ENCODE assay signal across 29 cellular contexts in the genomic region with DNA sequence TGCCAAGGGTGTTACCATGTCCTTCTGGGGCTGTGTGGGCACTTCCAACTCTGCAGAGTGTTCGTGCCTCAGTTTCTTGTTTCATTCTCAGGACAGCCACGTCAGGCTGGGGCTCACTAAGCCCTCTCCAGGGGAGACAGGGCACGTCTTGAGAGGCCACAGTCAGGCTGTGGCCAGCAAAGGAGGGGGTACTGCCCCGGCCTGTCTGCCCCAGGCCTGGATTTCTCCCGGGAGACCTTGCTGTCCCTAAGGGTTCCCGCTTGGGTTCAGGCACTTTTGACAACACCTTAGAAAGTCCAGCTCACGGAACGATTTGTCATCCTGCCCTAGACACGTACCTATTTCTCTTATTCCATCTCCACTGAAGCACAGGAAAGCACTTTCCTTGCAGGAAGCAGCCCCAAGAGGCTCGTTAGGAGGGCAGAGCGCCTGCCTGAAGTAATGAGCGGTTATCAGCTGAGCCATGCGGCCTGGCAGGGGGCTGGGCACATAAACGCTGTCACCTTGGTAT.
DNase-seq lines count a peak whose midpoint lies in the region; ATAC-seq and TF ChIP-seq lines count a peak whose summit lies in the region.
"Had no signal": no experiment of that assay in that cellular context is flagged by ENCODE, and none has a peak within 500 bp of the region (broad histone marks: within the 10 kb centered on the region; RNA-seq: fewer than 3 reads in every experiment).

No MANE protein-coding gene starts in this region.

- H2AFZ ChIP-seq in neural cell (ENCODE audit: low read depth, low read length): no peak overlapping the region
- H2AFZ ChIP-seq: parathyroid adenoma had no signal

- no peaks in the 10 kb centered on the region for H3K9me2 ChIP-seq in neural cell (ENCODE audit: insufficient read depth, low read length)

- no peak for TF ChIP-seq EP300 in neural cell (conservative IDR thresholded peaks at IDR 0.05; ENCODE audit: poor library complexity, severe bottlenecking)

- no peak for TF ChIP-seq RAD21 in neural cell (conservative IDR thresholded peaks at IDR 0.05)

- H3F3A ChIP-seq in neural cell (ENCODE audit: insufficient read depth, low read length, poor library complexity, severe bottlenecking): no peaks in the 10 kb centered on the region

- ATAC-seq in esophagus mucosa: no peak
- ATAC-seq: activated CD8-positive, alpha-beta T cell treated with anti-CD3 and anti-CD28 coated beads for 36 hours; GM12878; left colon had no signal

- H3K9ac ChIP-seq in neural cell (ENCODE audit: low read length): no peak overlapping the region
- H3K9ac ChIP-seq: parathyroid adenoma had no signal

- no peak overlapping the region for H3K4me2 ChIP-seq in neural cell (ENCODE audit: low read length)
- H3K4me2 ChIP-seq: smooth muscle cell had no signal

- peak overlapping the region; percentile 8 for H3K27ac ChIP-seq in neural cell (ENCODE audit: low read length)
- H3K27ac ChIP-seq: ascending aorta, cardiac muscle cell, colonic mucosa, epithelial cell of prostate, HL-60, parathyroid adenoma, Peyer's patch, uterus had no signal

- no peak overlapping the region for H3K4me3 ChIP-seq in neural cell (ENCODE audit: low read length)
- H3K4me3 ChIP-seq: ascending aorta, cardiac muscle cell, colonic mucosa, GM12878, Peyer's patch, smooth muscle cell, uterus had no signal

- no peaks in the 10 kb centered on the region for H3K79me2 ChIP-seq in neural cell (replicated peaks; ENCODE audit: insufficient read depth, low read length)
- H3K79me2 ChIP-seq: parathyroid adenoma had no signal

- no peaks in the 10 kb centered on the region for H3K9me3 ChIP-seq in neural cell (ENCODE audit: low read length)
- H3K9me3 ChIP-seq: ascending aorta, colonic mucosa, Peyer's patch, uterus had no signal

- DNase-seq in NCI-H1092 treated with DMSO at 0.1 percent for 48 hours (lab: John Stamatoyannopoulos, UW): peak; percentile 55
- DNase-seq in NCI-H1092 (lab: John Stamatoyannopoulos, UW): no peak
- DNase-seq in 8988T: peak; percentile 2
- DNase-seq in NCI-H1436 treated with DMSO at 0.1 percent for 48 hours (lab: John Stamatoyannopoulos, UW): peak; percentile 2
- no peak for DNase-seq in NCI-H345 (lab: John Stamatoyannopoulos, UW)
- DNase-seq in GM03348 (ENCODE audit: low spot score): no peak
- DNase-seq: activated CD8-positive, alpha-beta T cell treated with anti-CD3 and anti-CD28 coated beads for 36 hours; activated gamma-delta T cell treated with Interleukin-2 at 50 U/mL for 16 hours; activated naive CD8-positive, alpha-beta T cell treated with anti-CD3 and anti-CD28 coated beads, Interleukin-2, amount 10 ng/mL, durations not matched to agents 7 days and 5 days; CD4-positive, CD25-positive, alpha-beta regulatory T cell; colonic mucosa; effector memory CD4-positive, alpha-beta T cell; KBM-7; left colon; mammary epithelial cell; SIG-M5; stimulated activated CD4-positive, alpha-beta T cell treated with anti-CD3 and anti-CD28 coated beads, Interleukin-1b, Interleukin-23, amount 100 ng/mL, for 48 hours; stimulated activated naive CD4-positive, alpha-beta T cell treated with Interleukin-2 at 50 U/mL for 16 hours had no signal

- no peaks in the 10 kb centered on the region for H4K20me1 ChIP-seq in neural cell (ENCODE audit: insufficient read depth)

- no peak for TF ChIP-seq CTCF in neural cell (IDR thresholded peaks at IDR 0.05; ENCODE audit: poor library complexity, severe bottlenecking)

- no peaks in the 10 kb centered on the region for H3K36me3 ChIP-seq in neural cell (ENCODE audit: insufficient read depth, low read length)
- H3K36me3 ChIP-seq: ascending aorta, cardiac muscle cell, colonic mucosa, Peyer's patch, uterus had no signal

- H3K27me3 ChIP-seq in neural cell (ENCODE audit: insufficient read depth, low read depth, low read length): no peaks in the 10 kb centered on the region
- H3K27me3 ChIP-seq: ascending aorta, cardiac muscle cell, colonic mucosa, Peyer's patch, uterus had no signal

TF ChIP-seq in neural cell, 6 proteins besides CTCF, POLR2A, EP300 and RAD21:
- peak; percentile 42 for TF ChIP-seq POLR2AphosphoS5 (IDR thresholded peaks at IDR 0.05)
- TF ChIP-seq MXI1 (conservative IDR thresholded peaks at IDR 0.05; ENCODE audit: poor library complexity, severe bottlenecking): no peak

Comparison
In these comparisons a context has a peak if more than half of its experiments do, and no peak if none do; other contexts are left out.
1. DNase-seq: peak in NCI-H1092 treated with DMSO at 0.1 percent for 48 hours (single experiment), 8988T (single experiment) and NCI-H1436 treated with DMSO at 0.1 percent for 48 hours (single experiment); none in NCI-H1092 (single experiment), NCI-H345 (single experiment) and GM03348 (single experiment).